Comparison of ENCODE assay signal across 1 cellular context in genomic region chr2:130160838-130161705, GRCh38.
TF ChIP-seq lines count a peak whose summit lies in the region.
"Not testable (repeated sequence)": the region's sequence is repeated elsewhere in the genome, so short reads cannot be mapped to it uniquely, and the experiment has no call there.

No MANE protein-coding gene starts in this region.

TF ChIP-seq in K562, 482 proteins besides CTCF, POLR2A, EP300 and RAD21:
- peak; percentile 34 for TF ChIP-seq DACH1 (IDR thresholded peaks at IDR 0.05; ENCODE audit: partially characterized antibody)
- TF ChIP-seq DPF2 (IDR thresholded peaks at IDR 0.05) = peak; percentile 64; the same call in 1 of the 2 replicates
- 0 out of 2 replicates have a peak, but pooled peaks have one; percentile 14 for TF ChIP-seq ZKSCAN1 (IDR thresholded peaks at IDR 0.05; ENCODE audit: low read depth, low read length)
- peak; percentile 70; the same call in 1 of the 2 replicates for TF ChIP-seq TFAP4 (CRISPR knock-in tag; IDR thresholded peaks at IDR 0.05; ENCODE audit: borderline replicate concordance)
- peak; percentile 47; the same call in 1 of the 2 replicates for TF ChIP-seq NKRF (IDR thresholded peaks at IDR 0.05; ENCODE audit: borderline replicate concordance)
- TF ChIP-seq POLR2G (IDR thresholded peaks at IDR 0.05; ENCODE audit: low read depth, low read length) = peak; percentile 48; the same call in 1 of the 2 replicates
- TF ChIP-seq GATAD2A (IDR thresholded peaks at IDR 0.05) = peak; percentile 48; the same call in 1 of the 2 replicates
- TF ChIP-seq PHF20 (IDR thresholded peaks at IDR 0.05; ENCODE audit: partially characterized antibody) = peak; percentile 45
- peak; percentile 70; the same call in 1 of the 2 replicates for TF ChIP-seq ELF4 (CRISPR knock-in tag; IDR thresholded peaks at IDR 0.05)
- peak; percentile 69 for TF ChIP-seq ELF1 (tag; IDR thresholded peaks at IDR 0.05)
- TF ChIP-seq SMARCE1 (IDR thresholded peaks at IDR 0.05) = peak; percentile 47; the same call in 1 of the 2 replicates
- TF ChIP-seq, protein P1, sequence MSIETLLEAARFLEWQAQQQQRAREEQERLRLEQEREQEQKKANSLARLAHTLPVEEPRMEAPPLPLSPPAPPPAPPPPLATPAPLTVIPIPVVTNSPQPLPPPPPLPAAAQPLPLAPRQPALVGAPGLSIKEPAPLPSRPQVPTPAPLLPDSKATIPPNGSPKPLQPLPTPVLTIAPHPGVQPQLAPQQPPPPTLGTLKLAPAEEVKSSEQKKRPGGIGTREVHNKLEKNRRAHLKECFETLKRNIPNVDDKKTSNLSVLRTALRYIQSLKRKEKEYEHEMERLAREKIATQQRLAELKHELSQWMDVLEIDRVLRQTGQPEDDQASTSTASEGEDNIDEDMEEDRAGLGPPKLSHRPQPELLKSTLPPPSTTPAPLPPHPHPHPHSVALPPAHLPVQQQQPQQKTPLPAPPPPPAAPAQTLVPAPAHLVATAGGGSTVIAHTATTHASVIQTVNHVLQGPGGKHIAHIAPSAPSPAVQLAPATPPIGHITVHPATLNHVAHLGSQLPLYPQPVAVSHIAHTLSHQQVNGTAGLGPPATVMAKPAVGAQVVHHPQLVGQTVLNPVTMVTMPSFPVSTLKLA (conservative IDR thresholded peaks at IDR 0.05) = peak in 1 of 2 experiments; percentile 60; a peak in 2 of 4 replicates
- TF ChIP-seq HDAC1 (IDR thresholded peaks at IDR 0.05) = peak in 1 of 2 experiments; percentile 87; a peak in 2 of 4 replicates
- peak; percentile 88 for TF ChIP-seq PRDM10 (IDR thresholded peaks at IDR 0.05; ENCODE audit: partially characterized antibody)
- TF ChIP-seq POLR2B (IDR thresholded peaks at IDR 0.05; ENCODE audit: low read depth, partially characterized antibody) = peak; percentile 19
- peak; percentile 61 to 77; a peak in 3 of 4 replicates for TF ChIP-seq FOXK2 (conservative IDR thresholded peaks at IDR 0.05 in 1 of 2, IDR thresholded peaks at IDR 0.05 in 1 of 2; ENCODE audit: low read depth in 2 of 2)
- peak; percentile 30 for TF ChIP-seq PKNOX1 (IDR thresholded peaks at IDR 0.05)
- TF ChIP-seq RCOR1 (IDR thresholded peaks at IDR 0.05; ENCODE audit: borderline replicate concordance in 1 of 2, low read depth in 2 of 2, low read length in 2 of 2) = peak in 1 of 2 experiments; percentile 30; a peak in 1 of 4 replicates
- TF ChIP-seq ETV1 (tag; conservative IDR thresholded peaks at IDR 0.05; ENCODE audit: low read depth) = peak; percentile 64
- 0 out of 2 replicates have a peak, but pooled peaks have one; percentile 41 for TF ChIP-seq ARID1B (IDR thresholded peaks at IDR 0.05)
- peak; percentile 63; the same call in 1 of the 2 replicates for TF ChIP-seq CC2D1A (IDR thresholded peaks at IDR 0.05)
- TF ChIP-seq VEZF1 (CRISPR knock-in tag; IDR thresholded peaks at IDR 0.05) = peak; percentile 45; the same call in 1 of the 2 replicates
- TF ChIP-seq SMARCA4 (IDR thresholded peaks at IDR 0.05) = peak; percentile 51
- 0 out of 2 replicates have a peak, but pooled peaks have one; percentile 17 for TF ChIP-seq MYC (IDR thresholded peaks at IDR 0.05; ENCODE audit: low read depth, low read length)
- not testable (repeated sequence) for TF ChIP-seq MYC (CRISPR knock-in tag; IDR thresholded peaks at IDR 0.05; ENCODE audit: borderline replicate concordance, low read depth)
- 0 out of 2 replicates have a peak, but pooled peaks have one; percentile 21 for TF ChIP-seq GABPA (tag; conservative IDR thresholded peaks at IDR 0.05; ENCODE audit: low read depth)
TF ChIP-seq in K562: peak in this region for 25; not testable (repeated sequence) for 457.
